ENCODE assay signal across 18 cellular contexts in genomic region chr5:6228257-6229250, GRCh38.
DNase-seq lines count a peak whose midpoint lies in the region; TF ChIP-seq lines count a peak whose summit lies in the region.
"Had no signal": no experiment of that assay in that cellular context is flagged by ENCODE, and none has a peak within 500 bp of the region (broad histone marks: within the 10 kb centered on the region; RNA-seq: fewer than 3 reads in every experiment).

No MANE protein-coding gene starts in this region.

- H3K79me1 ChIP-seq in neuronal stem cell (ENCODE audit: low read depth, low read length) = no peaks in the 10 kb centered on the region

- H3K4ac ChIP-seq in neuronal stem cell (ENCODE audit: low read length) = no peak overlapping the region

- no peak overlapping the region for H3K27ac ChIP-seq in neuronal stem cell (replicated peaks; ENCODE audit: low read length)
- H3K27ac ChIP-seq in CD4-positive, alpha-beta memory T cell (ENCODE audit: low read depth, low read length) = no peak overlapping the region
- H3K27ac ChIP-seq: GM23248 had no signal

- no peaks in the 10 kb centered on the region for H3K4me1 Mint-ChIP-seq in endothelial cell (ENCODE audit: unreplicated experiment)
- no peaks in the 10 kb centered on the region for H3K4me1 Mint-ChIP-seq in CD4-positive, alpha-beta memory T cell
- H3K4me1 Mint-ChIP-seq: H9 had no signal

- H2BK15ac ChIP-seq in neuronal stem cell (ENCODE audit: low read length) = no peak overlapping the region

- peak overlapping the region; percentile 9 for H3K14ac ChIP-seq in neuronal stem cell (ENCODE audit: low read length)

- no peak overlapping the region for H3K9ac ChIP-seq in neuronal stem cell (ENCODE audit: low read depth, low read length, poor library complexity)
- H3K9ac ChIP-seq: GM23248 had no signal

- CTCF ChIA-PET in CD4-positive, alpha-beta memory T cell (lab: Charles Lee; ENCODE audit: partially characterized antibody) = no interaction called here

- no peak overlapping the region for H3K4me2 ChIP-seq in neuronal stem cell (ENCODE audit: insufficient read depth, low read length, poor library complexity, severe bottlenecking)

- POLR2A ChIA-PET in CD4-positive, alpha-beta memory T cell (lab: Charles Lee; ENCODE audit: partially characterized antibody) = no interaction called here

- TF ChIP-seq CTCF in endothelial cell (IDR thresholded peaks at IDR 0.05; ENCODE audit: unreplicated experiment) = no peak

- no peak overlapping the region for H3K4me3 Mint-ChIP-seq in endothelial cell (ENCODE audit: unreplicated experiment)
- no peak overlapping the region for H3K4me3 Mint-ChIP-seq in CD4-positive, alpha-beta memory T cell
- H3K4me3 Mint-ChIP-seq: H9 had no signal

- no peaks in the 10 kb centered on the region for H3K4me1 ChIP-seq in neuronal stem cell (ENCODE audit: control insufficient read depth in 2 of 2, insufficient read depth in 1 of 2, low read depth in 1 of 2, low read length in 2 of 2)
- no peaks in the 10 kb centered on the region for H3K4me1 ChIP-seq in CD4-positive, alpha-beta memory T cell (ENCODE audit: insufficient read depth, low read length)
- H3K4me1 ChIP-seq: BE2C had no signal

- H3K27me3 ChIP-seq in neuronal stem cell (ENCODE audit: control insufficient read depth in 3 of 3, insufficient read depth in 3 of 3, low read depth in 1 of 3, low read length in 3 of 3) = no peaks in the 10 kb centered on the region
- H3K27me3 ChIP-seq in CD4-positive, alpha-beta memory T cell (ENCODE audit: insufficient read depth, low read length) = no peaks in the 10 kb centered on the region
- H3K27me3 ChIP-seq: BE2C had no signal

- no peak overlapping the region for H2AK5ac ChIP-seq in neuronal stem cell (ENCODE audit: low read depth, low read length)

- H3K23ac ChIP-seq in neuronal stem cell (ENCODE audit: low read depth, low read length, poor library complexity) = no peak overlapping the region

- H2BK120ac ChIP-seq in neuronal stem cell (ENCODE audit: low read depth, low read length) = no peak overlapping the region

- no peaks in the 10 kb centered on the region for H3K27me3 Mint-ChIP-seq in endothelial cell (ENCODE audit: unreplicated experiment)
- peaks cover 3% of the 10 kb centered on the region in 2 donors for H3K27me3 Mint-ChIP-seq in CD4-positive, alpha-beta memory T cell

- no peak overlapping the region for H2BK5ac ChIP-seq in neuronal stem cell (ENCODE audit: low read length)

- intact Hi-C loops in CD4-positive, alpha-beta memory T cell (cut with micrococcal nuclease) = no loop called here

- H3K27ac Mint-ChIP-seq in endothelial cell (ENCODE audit: unreplicated experiment) = no peak overlapping the region
- no peak overlapping the region for H3K27ac Mint-ChIP-seq in CD4-positive, alpha-beta memory T cell
- H3K27ac Mint-ChIP-seq: H9 had no signal

- no peaks in the 10 kb centered on the region for H3K9me3 ChIP-seq in neuronal stem cell (replicated peaks in 1 of 2; ENCODE audit: control insufficient read depth in 2 of 2, insufficient read depth in 1 of 2, low read depth in 1 of 2, low read length in 2 of 2)
- H3K9me3 ChIP-seq in CD4-positive, alpha-beta memory T cell (ENCODE audit: control insufficient read depth in 1 of 2, low read length in 2 of 2) = no peaks in the 10 kb centered on the region
- H3K9me3 ChIP-seq: BE2C had no signal

- peak; percentile 24 for DNase-seq in AG20443 (ENCODE audit: low spot score)
- DNase-seq in NCI-H526 treated with DMSO at 0.1 percent for 48 hours (lab: John Stamatoyannopoulos, UW) = peak; percentile 20
- DNase-seq in SW480 (ENCODE audit: low spot score) = peak; percentile 96
- no peak for DNase-seq in neuronal stem cell (ENCODE audit: low spot score)
- no peak for DNase-seq in endothelial cell (ENCODE audit: low spot score)
- no peak for DNase-seq in activated CD8-positive, alpha-beta memory T cell treated with anti-CD3 and anti-CD28 coated beads, Interleukin-2, amount 50 U/mL, for 48 hours
- DNase-seq in CD4-positive, alpha-beta memory T cell = no peak
- no peak for DNase-seq in NCI-H1436 (lab: John Stamatoyannopoulos, UW)
- DNase-seq: BE2C, GM23248, H9, Kasumi-1, NCI-H1417, NCI-H187, NCI-H2107, RPMI8226, SIG-M5 had no signal

- no peak overlapping the region for H3K4me3 ChIP-seq in neuronal stem cell (ENCODE audit: low read length in 2 of 2)
- H3K4me3 ChIP-seq in CD4-positive, alpha-beta memory T cell (ENCODE audit: low read length in 2 of 2) = no peak overlapping the region
- H3K4me3 ChIP-seq: GM12878, GM23248 had no signal

- no peak overlapping the region for H2AFZ ChIP-seq in neuronal stem cell (ENCODE audit: low read length)
- H2AFZ ChIP-seq: GM23248 had no signal

- no peak overlapping the region for H3K18ac ChIP-seq in neuronal stem cell (ENCODE audit: low read length)

- H4K8ac ChIP-seq in neuronal stem cell (ENCODE audit: low read depth, low read length) = no peak overlapping the region

- H4K91ac ChIP-seq in neuronal stem cell (ENCODE audit: low read depth, low read length, poor library complexity) = no peak overlapping the region

- no peaks in the 10 kb centered on the region for H3K36me3 Mint-ChIP-seq in endothelial cell (ENCODE audit: low read depth, unreplicated experiment)
- no peaks in the 10 kb centered on the region for H3K36me3 Mint-ChIP-seq in CD4-positive, alpha-beta memory T cell

- no peak overlapping the region for H2BK12ac ChIP-seq in neuronal stem cell (ENCODE audit: low read length)

- H3K9me3 Mint-ChIP-seq in endothelial cell (ENCODE audit: unreplicated experiment) = no peaks in the 10 kb centered on the region
- no peaks in the 10 kb centered on the region for H3K9me3 Mint-ChIP-seq in CD4-positive, alpha-beta memory T cell
- H3K9me3 Mint-ChIP-seq: H9 had no signal

- no peaks in the 10 kb centered on the region for H3K36me3 ChIP-seq in neuronal stem cell (replicated peaks in 1 of 2; ENCODE audit: control insufficient read depth in 2 of 2, insufficient read depth in 2 of 2, low read length in 2 of 2)
- no peaks in the 10 kb centered on the region for H3K36me3 ChIP-seq in CD4-positive, alpha-beta memory T cell (ENCODE audit: insufficient read depth, low read length)
- H3K36me3 ChIP-seq: BE2C had no signal

- WGBS in neuronal stem cell (ENCODE audit: extremely low coverage in 2 of 2, insufficient read length in 2 of 2, insufficient replicate concordance in 1 of 2), 2 donors = no CpG with 5 or more reads among the region's 23 CpGs

Comparison
In these comparisons a context has a peak if more than half of its experiments do, and no peak if none do; other contexts are left out.
1. DNase-seq: peak in AG20443 (single experiment), NCI-H526 treated with DMSO at 0.1 percent for 48 hours (single experiment) and SW480 (single experiment); none in neuronal stem cell (single experiment), endothelial cell (single experiment), activated CD8-positive, alpha-beta memory T cell treated with anti-CD3 and anti-CD28 coated beads, Interleukin-2, amount 50 U/mL, for 48 hours (single experiment), CD4-positive, alpha-beta memory T cell (0 of 5) and NCI-H1436 (single experiment).